In the genomic region with DNA sequence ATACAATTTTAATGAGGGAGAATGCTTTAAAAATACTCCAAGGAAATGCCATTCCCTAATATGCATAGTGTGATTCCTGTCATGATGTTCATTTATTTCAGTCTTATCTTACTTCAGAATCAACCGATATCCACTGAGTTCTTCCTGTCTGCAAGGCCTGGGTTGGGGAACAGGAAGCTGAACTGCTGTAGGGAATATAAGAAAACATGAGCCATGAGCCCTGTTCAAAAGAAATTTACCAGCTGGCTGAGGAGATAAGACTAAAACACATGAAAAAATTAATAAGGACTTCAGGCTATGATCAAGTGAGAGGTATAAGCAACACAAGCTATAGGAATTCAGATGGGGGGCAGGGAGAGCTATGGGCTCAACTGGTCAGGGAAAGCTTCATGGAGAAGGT, we compare ENCODE assay signal across 23 cellular contexts.
"Had no signal": no experiment of that assay in that cellular context is flagged by ENCODE, and none has a peak within 500 bp of the region (broad histone marks: within the 10 kb centered on the region; RNA-seq: fewer than 3 reads in every experiment).

No MANE protein-coding gene starts in this region.

- H3K36me3 ChIP-seq: adrenal gland, ascending aorta, brain microvascular endothelial cell, esophagus squamous epithelium, left ventricle myocardium inferior, uterus had no signal

- H3K4me1 ChIP-seq: adrenal gland, ascending aorta, esophagus squamous epithelium, left ventricle myocardium inferior, uterus had no signal

- ATAC-seq: activated T-cell treated with anti-CD3 and anti-CD28 coated beads, Interleukin-2, amount 50 U/mL, for 4 hours; naive thymus-derived CD4-positive, alpha-beta T cell; sciatic nerve; stimulated activated naive B cell treated with anti-CD40 and anti-IgM and Interleukin-4, amounts not matched to agents 10 μg/mL and 1 μg/mL and 100 μg/mL, for 72 hours had no signal

- DNase-seq: activated CD4-positive, alpha-beta T cell treated with anti-CD3 and anti-CD28 coated beads for 4 hours; activated CD4-positive, alpha-beta T cell treated with anti-CD3 and anti-CD28 coated beads, Interleukin-2, amount 50 U/mL, for 48 hours; activated CD4-positive, CD25-positive, alpha-beta regulatory T cell; activated CD8-positive, alpha-beta memory T cell treated with anti-CD3 and anti-CD28 coated beads, Interleukin-2, amount 50 U/mL, for 48 hours; activated naive CD4-positive, alpha-beta T cell; activated T-cell treated with anti-CD3 and anti-CD28 coated beads, Interleukin-2, amount 50 U/mL, for 4 hours; adrenal gland; brain microvascular endothelial cell; caudate nucleus; effector memory CD4-positive, alpha-beta T cell; esophagus squamous epithelium; kidney glomerular epithelial cell; left ventricle myocardium inferior; naive thymus-derived CD4-positive, alpha-beta T cell; occipital lobe; small intestine; stimulated activated CD4-positive, alpha-beta T cell treated with anti-CD3 and anti-CD28 coated beads, Interleukin-2, amount 100 ng/mL, for 24 hours; stimulated activated naive B cell treated with anti-CD40 and anti-IgM and Interleukin-4, amounts not matched to agents 10 μg/mL and 1 μg/mL and 100 μg/mL, for 72 hours; testis; trophoblast cell; uterus had no signal

- H3K27me3 ChIP-seq: adrenal gland, ascending aorta, brain microvascular endothelial cell, esophagus squamous epithelium, testis, uterus had no signal

- H3K9me3 ChIP-seq: adrenal gland, ascending aorta, esophagus squamous epithelium, left ventricle myocardium inferior, testis, uterus had no signal

- H3K4me3 ChIP-seq: adrenal gland, ascending aorta, esophagus squamous epithelium, left ventricle myocardium inferior, testis, uterus had no signal

- H3K27ac ChIP-seq: adrenal gland, ascending aorta, brain microvascular endothelial cell, esophagus squamous epithelium, left ventricle myocardium inferior, testis, uterus had no signal
